ENCODE assay signal across 14 cellular contexts in genomic region chr2:16649353-16650286, GRCh38. TPM values are rescaled to one million over a fixed set of nuclear protein-coding genes. Genes with fewer than 3 reads are reported as not detected.
DNase-seq lines count a peak whose midpoint lies in the region; ATAC-seq and TF ChIP-seq lines count a peak whose summit lies in the region.
"Had no signal": no experiment of that assay in that cellular context is flagged by ENCODE, and none has a peak within 500 bp of the region (broad histone marks: within the 10 kb centered on the region; RNA-seq: fewer than 3 reads in every experiment).

No MANE protein-coding gene starts in this region.

- no peak overlapping the region for H3K27ac Mint-ChIP-seq in activated CD4-positive, alpha-beta T cell treated with anti-CD3 and anti-CD28 coated beads for 36 hours
- no peak overlapping the region for H3K27ac Mint-ChIP-seq in activated T-helper 17 cell treated with anti-CD3 and anti-CD28 coated beads, Interleukin-2, amount 50 U/mL, for 72 hours
- H3K27ac Mint-ChIP-seq in mesothelial cell of epicardium, result peak overlapping the region; percentile 36
- H3K27ac Mint-ChIP-seq: T-helper 17 cell had no signal

- H3K4me1 Mint-ChIP-seq in activated CD4-positive, alpha-beta T cell treated with anti-CD3 and anti-CD28 coated beads for 36 hours, result peaks cover 19% of the 10 kb centered on the region
- H3K4me1 Mint-ChIP-seq in activated T-helper 17 cell treated with anti-CD3 and anti-CD28 coated beads, Interleukin-2, amount 50 U/mL, for 72 hours, result no peaks in the 10 kb centered on the region
- H3K4me1 Mint-ChIP-seq in mesothelial cell of epicardium, result peaks cover 55% of the 10 kb centered on the region

- TF ChIP-seq POLR2A in transverse colon (IDR thresholded peaks at IDR 0.05), result no peak

- no peaks in the 10 kb centered on the region for H3K27me3 Mint-ChIP-seq in activated CD4-positive, alpha-beta T cell treated with anti-CD3 and anti-CD28 coated beads for 36 hours
- no peaks in the 10 kb centered on the region for H3K27me3 Mint-ChIP-seq in activated T-helper 17 cell treated with anti-CD3 and anti-CD28 coated beads, Interleukin-2, amount 50 U/mL, for 72 hours
- H3K27me3 Mint-ChIP-seq in mesothelial cell of epicardium (ENCODE audit: low read depth), result no peaks in the 10 kb centered on the region

- in situ Hi-C loops in transverse colon (cut with MboI; ENCODE audit: low pct_ligation_motif_present in 1 of 4, low pct_unique_long_range_greater_than_20kb in 1 of 4, low sequenced_read_pairs in 3 of 4), result no loop called here

- H3K4me3 Mint-ChIP-seq in activated CD4-positive, alpha-beta T cell treated with anti-CD3 and anti-CD28 coated beads for 36 hours, result no peak overlapping the region
- no peak overlapping the region for H3K4me3 Mint-ChIP-seq in activated T-helper 17 cell treated with anti-CD3 and anti-CD28 coated beads, Interleukin-2, amount 50 U/mL, for 72 hours
- no peak overlapping the region for H3K4me3 Mint-ChIP-seq in mesothelial cell of epicardium
- H3K4me3 Mint-ChIP-seq: T-helper 17 cell had no signal

- H3K9me3 ChIP-seq in transverse colon (no peaks in the 10 kb centered on the region), left ventricle myocardium inferior (replicated peaks) (no peaks in the 10 kb centered on the region)

- TF ChIP-seq EP300 in transverse colon (IDR thresholded peaks at IDR 0.05; ENCODE audit: low read depth), result no peak

- no peaks in the 10 kb centered on the region for H3K9me3 Mint-ChIP-seq in activated CD4-positive, alpha-beta T cell treated with anti-CD3 and anti-CD28 coated beads for 36 hours (ENCODE audit: low read depth)
- no peaks in the 10 kb centered on the region for H3K9me3 Mint-ChIP-seq in activated T-helper 17 cell treated with anti-CD3 and anti-CD28 coated beads, Interleukin-2, amount 50 U/mL, for 72 hours
- H3K9me3 Mint-ChIP-seq in mesothelial cell of epicardium, result no peaks in the 10 kb centered on the region

- POLR2A ChIA-PET in activated CD4-positive, alpha-beta T cell treated with anti-CD3 and anti-CD28 coated beads for 36 hours (lab: Charles Lee), result no interaction called here

- TF ChIP-seq CTCF in mesothelial cell of epicardium (IDR thresholded peaks at IDR 0.05; ENCODE audit: unreplicated experiment), result no peak
- TF ChIP-seq CTCF in transverse colon (IDR thresholded peaks at IDR 0.05), result no peak
- no peak for TF ChIP-seq CTCF in left ventricle myocardium inferior (IDR thresholded peaks at IDR 0.05; ENCODE audit: borderline replicate concordance)

- peaks cover 16 to 48% (median 40%) of the 10 kb centered on the region in 4 donors for H3K4me1 ChIP-seq in transverse colon
- peaks cover 67% of the 10 kb centered on the region for H3K4me1 ChIP-seq in left ventricle myocardium inferior

- intact Hi-C loops in activated CD4-positive, alpha-beta T cell treated with anti-CD3 and anti-CD28 coated beads for 36 hours (cut with DNase I, micrococcal nuclease), result no loop called here
- intact Hi-C loops in transverse colon (cut with DNase I; ENCODE audit: low total_unique reads), result no loop called here
- intact Hi-C loops in left ventricle myocardium inferior (cut with micrococcal nuclease), result no loop called here

- CTCF ChIA-PET in activated CD4-positive, alpha-beta T cell treated with anti-CD3 and anti-CD28 coated beads for 36 hours (lab: Charles Lee), result interaction anchor here (1.5 kb wide), 1 partner anchor 41 kb away, joined by 5 read pairs; no protein-coding TSS in a partner anchor

- peak; percentile 55 for DNase-seq in activated CD4-positive, alpha-beta T cell treated with anti-CD3 and anti-CD28 coated beads for 36 hours
- no peak for DNase-seq in activated CD4-positive, alpha-beta T cell treated with anti-CD3 and anti-CD28 coated beads for 1 hour
- DNase-seq in mesothelial cell of epicardium (ENCODE audit: low spot score in 2 of 2, unreplicated experiment in 2 of 2) (no peak), transverse colon (no peak), DMS 273 (lab: John Stamatoyannopoulos, UW; ENCODE audit: unreplicated experiment) (no peak), left ventricle myocardium inferior (no peak)
- DNase-seq: central memory CD4-positive, alpha-beta T cell; NCI-H1417 treated with DMSO at 0.1 percent for 48 hours; NK-92 treated with Interleukin-12 subunit alpha and Interleukin-12 subunit beta, amount 100 ng/mL, for 24 hours; T-helper 17 cell had no signal

- no peak overlapping the region for H3K4me3 ChIP-seq in transverse colon
- H3K4me3 ChIP-seq in left ventricle myocardium inferior, result no peak overlapping the region

- no peaks in the 10 kb centered on the region for H3K36me3 Mint-ChIP-seq in activated CD4-positive, alpha-beta T cell treated with anti-CD3 and anti-CD28 coated beads for 36 hours (ENCODE audit: low read depth)
- H3K36me3 Mint-ChIP-seq in activated T-helper 17 cell treated with anti-CD3 and anti-CD28 coated beads, Interleukin-2, amount 50 U/mL, for 72 hours (ENCODE audit: low read depth), result no peaks in the 10 kb centered on the region
- H3K36me3 Mint-ChIP-seq in mesothelial cell of epicardium, result no peaks in the 10 kb centered on the region

- H3K27me3 ChIP-seq in transverse colon, result no peaks in the 10 kb centered on the region
- H3K27me3 ChIP-seq in left ventricle myocardium inferior (ENCODE audit: low read depth), result no peaks in the 10 kb centered on the region

- 83 to 85% methylated on average over 9 of the region's 9 CpGs for WGBS in transverse colon (ENCODE audit: low coverage in 1 of 2), 2 donors

- H3K27ac ChIP-seq in transverse colon (peak overlapping the region in 3 of 4 donors; percentile 76 to 83 (median 80)), left ventricle myocardium inferior (replicated peaks) (no peak overlapping the region)
- H3K27ac ChIP-seq: 22Rv1 had no signal

- H3K36me3 ChIP-seq in transverse colon, result no peaks in the 10 kb centered on the region
- H3K36me3 ChIP-seq in left ventricle myocardium inferior, result no peaks in the 10 kb centered on the region

- ATAC-seq in activated CD4-positive, alpha-beta T cell treated with anti-CD3 and anti-CD28 coated beads for 36 hours, result peak; percentile 79
- peak; percentile 68 for ATAC-seq in activated T-helper 17 cell treated with anti-CD3 and anti-CD28 coated beads, Interleukin-2, amount 50 U/mL, for 72 hours (replicated peaks)
- no peak for ATAC-seq in GM18520 (IDR thresholded peaks at IDR 0.05; ENCODE audit: unreplicated experiment)
- ATAC-seq: T-helper 17 cell had no signal

RNA-seq across cellular contexts. Expression of gene CYRIA, which starts 16.0 kb away (rescaled TPM):
- total RNA-seq in activated CD4-positive, alpha-beta T cell treated with anti-CD3 and anti-CD28 coated beads for 36 hours, result 1 to 10 TPM; 2.5 to 2.8 TPM
- total RNA-seq in activated T-helper 17 cell treated with anti-CD3 and anti-CD28 coated beads, Interleukin-2, amount 50 U/mL, for 72 hours, result under 1 TPM; 0.06 to 0.64 TPM
- 3.9 to 4.5 TPM (median 4.0 TPM) in 3 replicates for total RNA-seq in mesothelial cell of epicardium
- total RNA-seq in transverse colon, result 1 to 10 TPM in 3 of 4 donors, under 1 TPM in 1; 0.20 to 8.4 (median 2.6) TPM
- 4.1 TPM for total RNA-seq in left ventricle myocardium inferior
- total RNA-seq: G401 had no signal
